ENCODE assay signal across 3 cellular contexts in the genomic region with DNA sequence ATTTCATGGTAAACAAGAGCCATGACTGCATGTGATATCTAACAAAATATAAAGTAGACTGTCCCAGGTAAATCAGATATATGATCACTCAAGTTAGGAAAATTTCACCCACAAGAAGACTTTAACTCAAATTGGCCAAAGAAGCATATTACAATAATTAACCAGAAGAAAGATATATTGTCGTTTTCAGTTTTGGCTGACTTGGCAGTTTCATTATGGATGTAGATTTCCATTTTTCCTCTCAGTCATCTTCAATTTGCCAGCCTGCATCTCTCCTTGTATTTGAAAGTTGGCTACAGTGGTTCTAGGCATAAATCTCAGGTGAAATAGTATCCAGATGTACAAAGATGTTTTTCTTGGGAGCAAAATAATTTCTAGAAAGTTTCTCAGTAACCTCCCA.
TF ChIP-seq lines count a peak whose summit lies in the region.

No MANE protein-coding gene starts in this region.

TF ChIP-seq in HepG2, 621 proteins besides CTCF, POLR2A, EP300 and RAD21 (continues in another document):
- TF ChIP-seq SMAD3 (CRISPR knock-in tag; IDR thresholded peaks at IDR 0.05), result no peak
- TF ChIP-seq SETDB1 (CRISPR knock-in tag; IDR thresholded peaks at IDR 0.05; ENCODE audit: borderline replicate concordance), result no peak
- TF ChIP-seq, protein P1, sequence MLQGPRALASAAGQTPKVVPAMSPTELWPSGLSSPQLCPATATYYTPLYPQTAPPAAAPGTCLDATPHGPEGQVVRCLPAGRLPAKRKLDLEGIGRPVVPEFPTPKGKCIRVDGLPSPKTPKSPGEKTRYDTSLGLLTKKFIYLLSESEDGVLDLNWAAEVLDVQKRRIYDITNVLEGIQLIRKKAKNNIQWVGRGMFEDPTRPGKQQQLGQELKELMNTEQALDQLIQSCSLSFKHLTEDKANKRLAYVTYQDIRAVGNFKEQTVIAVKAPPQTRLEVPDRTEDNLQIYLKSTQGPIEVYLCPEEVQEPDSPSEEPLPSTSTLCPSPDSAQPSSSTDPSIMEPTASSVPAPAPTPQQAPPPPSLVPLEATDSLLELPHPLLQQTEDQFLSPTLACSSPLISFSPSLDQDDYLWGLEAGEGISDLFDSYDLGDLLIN (CRISPR knock-in tag; IDR thresholded peaks at IDR 0.05; ENCODE audit: borderline replicate concordance), result no peak
- TF ChIP-seq NFYB (CRISPR knock-in tag; IDR thresholded peaks at IDR 0.05), result no peak
- TF ChIP-seq SMAD1 (CRISPR knock-in tag; IDR thresholded peaks at IDR 0.05; ENCODE audit: borderline replicate concordance, low read depth), result no peak
- TF ChIP-seq, protein P2, sequence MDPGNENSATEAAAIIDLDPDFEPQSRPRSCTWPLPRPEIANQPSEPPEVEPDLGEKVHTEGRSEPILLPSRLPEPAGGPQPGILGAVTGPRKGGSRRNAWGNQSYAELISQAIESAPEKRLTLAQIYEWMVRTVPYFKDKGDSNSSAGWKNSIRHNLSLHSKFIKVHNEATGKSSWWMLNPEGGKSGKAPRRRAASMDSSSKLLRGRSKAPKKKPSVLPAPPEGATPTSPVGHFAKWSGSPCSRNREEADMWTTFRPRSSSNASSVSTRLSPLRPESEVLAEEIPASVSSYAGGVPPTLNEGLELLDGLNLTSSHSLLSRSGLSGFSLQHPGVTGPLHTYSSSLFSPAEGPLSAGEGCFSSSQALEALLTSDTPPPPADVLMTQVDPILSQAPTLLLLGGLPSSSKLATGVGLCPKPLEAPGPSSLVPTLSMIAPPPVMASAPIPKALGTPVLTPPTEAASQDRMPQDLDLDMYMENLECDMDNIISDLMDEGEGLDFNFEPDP (CRISPR knock-in tag; conservative IDR thresholded peaks at IDR 0.05), result no peak
- TF ChIP-seq ZNF3 (CRISPR knock-in tag; IDR thresholded peaks at IDR 0.05), result no peak
- no peak for TF ChIP-seq SIX1 (CRISPR knock-in tag; IDR thresholded peaks at IDR 0.05; ENCODE audit: borderline replicate concordance)
- no peak for TF ChIP-seq ZNF24 (IDR thresholded peaks at IDR 0.05)
- TF ChIP-seq, protein P3, sequence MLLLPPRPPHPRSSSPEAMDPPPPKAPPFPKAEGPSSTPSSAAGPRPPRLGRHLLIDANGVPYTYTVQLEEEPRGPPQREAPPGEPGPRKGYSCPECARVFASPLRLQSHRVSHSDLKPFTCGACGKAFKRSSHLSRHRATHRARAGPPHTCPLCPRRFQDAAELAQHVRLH (CRISPR knock-in tag; IDR thresholded peaks at IDR 0.05; ENCODE audit: borderline replicate concordance, low read depth), result no peak
- TF ChIP-seq ZNF549 (CRISPR knock-in tag; IDR thresholded peaks at IDR 0.05), result no peak
- TF ChIP-seq MAFK (conservative IDR thresholded peaks at IDR 0.05 in 1 of 2, IDR thresholded peaks at IDR 0.05 in 1 of 2; ENCODE audit: low read length in 2 of 2), result peak; percentile 96 to 98
- TF ChIP-seq RFX1 (IDR thresholded peaks at IDR 0.05), result no peak
- TF ChIP-seq ZFP41 (CRISPR knock-in tag; IDR thresholded peaks at IDR 0.05; ENCODE audit: borderline replicate concordance), result no peak
- TF ChIP-seq ZNF547 (CRISPR knock-in tag; IDR thresholded peaks at IDR 0.05), result no peak
- no peak for TF ChIP-seq JUN (CRISPR knock-in tag; IDR thresholded peaks at IDR 0.05)
- TF ChIP-seq, protein P4, sequence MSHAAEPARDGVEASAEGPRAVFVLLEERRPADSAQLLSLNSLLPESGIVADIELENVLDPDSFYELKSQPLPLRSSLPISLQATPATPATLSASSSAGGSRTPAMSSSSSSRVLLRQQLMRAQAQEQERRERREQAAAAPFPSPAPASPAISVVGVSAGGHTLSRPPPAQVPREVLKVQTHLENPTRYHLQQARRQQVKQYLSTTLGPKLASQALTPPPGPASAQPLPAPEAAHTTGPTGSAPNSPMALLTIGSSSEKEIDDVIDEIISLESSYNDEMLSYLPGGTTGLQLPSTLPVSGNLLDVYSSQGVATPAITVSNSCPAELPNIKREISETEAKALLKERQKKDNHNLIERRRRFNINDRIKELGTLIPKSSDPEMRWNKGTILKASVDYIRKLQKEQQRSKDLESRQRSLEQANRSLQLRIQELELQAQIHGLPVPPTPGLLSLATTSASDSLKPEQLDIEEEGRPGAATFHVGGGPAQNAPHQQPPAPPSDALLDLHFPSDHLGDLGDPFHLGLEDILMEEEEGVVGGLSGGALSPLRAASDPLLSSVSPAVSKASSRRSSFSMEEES (CRISPR knock-in tag; IDR thresholded peaks at IDR 0.05), result no peak

TF ChIP-seq in IMR-90, 13 proteins besides CTCF, POLR2A, EP300 and RAD21:
- peak; percentile 87 for TF ChIP-seq MAFK (IDR thresholded peaks at IDR 0.05; ENCODE audit: low read depth, low read length)
- TF ChIP-seq, protein P5, sequence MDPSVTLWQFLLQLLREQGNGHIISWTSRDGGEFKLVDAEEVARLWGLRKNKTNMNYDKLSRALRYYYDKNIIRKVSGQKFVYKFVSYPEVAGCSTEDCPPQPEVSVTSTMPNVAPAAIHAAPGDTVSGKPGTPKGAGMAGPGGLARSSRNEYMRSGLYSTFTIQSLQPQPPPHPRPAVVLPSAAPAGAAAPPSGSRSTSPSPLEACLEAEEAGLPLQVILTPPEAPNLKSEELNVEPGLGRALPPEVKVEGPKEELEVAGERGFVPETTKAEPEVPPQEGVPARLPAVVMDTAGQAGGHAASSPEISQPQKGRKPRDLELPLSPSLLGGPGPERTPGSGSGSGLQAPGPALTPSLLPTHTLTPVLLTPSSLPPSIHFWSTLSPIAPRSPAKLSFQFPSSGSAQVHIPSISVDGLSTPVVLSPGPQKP (IDR thresholded peaks at IDR 0.05; ENCODE audit: borderline replicate concordance, low read depth, low read length), result no peak
TF ChIP-seq in IMR-90: peak in this region for 1.

TF ChIP-seq in K562, 482 proteins besides CTCF, POLR2A, EP300 and RAD21:
- TF ChIP-seq ZKSCAN1 (IDR thresholded peaks at IDR 0.05; ENCODE audit: low read depth, low read length), result no peak
- TF ChIP-seq SIN3A (IDR thresholded peaks at IDR 0.05; ENCODE audit: borderline replicate concordance in 2 of 2, control insufficient read depth in 1 of 2, low read depth in 2 of 2, low read length in 2 of 2), result no peak
- TF ChIP-seq, protein P6, sequence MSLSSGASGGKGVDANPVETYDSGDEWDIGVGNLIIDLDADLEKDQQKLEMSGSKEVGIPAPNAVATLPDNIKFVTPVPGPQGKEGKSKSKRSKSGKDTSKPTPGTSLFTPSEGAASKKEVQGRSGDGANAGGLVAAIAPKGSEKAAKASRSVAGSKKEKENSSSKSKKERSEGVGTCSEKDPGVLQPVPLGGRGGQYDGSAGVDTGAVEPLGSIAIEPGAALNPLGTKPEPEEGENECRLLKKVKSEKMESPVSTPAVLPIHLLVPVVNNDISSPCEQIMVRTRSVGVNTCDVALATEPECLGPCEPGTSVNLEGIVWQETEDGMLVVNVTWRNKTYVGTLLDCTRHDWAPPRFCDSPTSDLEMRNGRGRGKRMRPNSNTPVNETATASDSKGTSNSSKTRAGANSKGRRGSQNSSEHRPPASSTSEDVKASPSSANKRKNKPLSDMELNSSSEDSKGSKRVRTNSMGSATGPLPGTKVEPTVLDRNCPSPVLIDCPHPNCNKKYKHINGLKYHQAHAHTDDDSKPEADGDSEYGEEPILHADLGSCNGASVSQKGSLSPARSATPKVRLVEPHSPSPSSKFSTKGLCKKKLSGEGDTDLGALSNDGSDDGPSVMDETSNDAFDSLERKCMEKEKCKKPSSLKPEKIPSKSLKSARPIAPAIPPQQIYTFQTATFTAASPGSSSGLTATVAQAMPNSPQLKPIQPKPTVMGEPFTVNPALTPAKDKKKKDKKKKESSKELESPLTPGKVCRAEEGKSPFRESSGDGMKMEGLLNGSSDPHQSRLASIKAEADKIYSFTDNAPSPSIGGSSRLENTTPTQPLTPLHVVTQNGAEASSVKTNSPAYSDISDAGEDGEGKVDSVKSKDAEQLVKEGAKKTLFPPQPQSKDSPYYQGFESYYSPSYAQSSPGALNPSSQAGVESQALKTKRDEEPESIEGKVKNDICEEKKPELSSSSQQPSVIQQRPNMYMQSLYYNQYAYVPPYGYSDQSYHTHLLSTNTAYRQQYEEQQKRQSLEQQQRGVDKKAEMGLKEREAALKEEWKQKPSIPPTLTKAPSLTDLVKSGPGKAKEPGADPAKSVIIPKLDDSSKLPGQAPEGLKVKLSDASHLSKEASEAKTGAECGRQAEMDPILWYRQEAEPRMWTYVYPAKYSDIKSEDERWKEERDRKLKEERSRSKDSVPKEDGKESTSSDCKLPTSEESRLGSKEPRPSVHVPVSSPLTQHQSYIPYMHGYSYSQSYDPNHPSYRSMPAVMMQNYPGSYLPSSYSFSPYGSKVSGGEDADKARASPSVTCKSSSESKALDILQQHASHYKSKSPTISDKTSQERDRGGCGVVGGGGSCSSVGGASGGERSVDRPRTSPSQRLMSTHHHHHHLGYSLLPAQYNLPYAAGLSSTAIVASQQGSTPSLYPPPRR (CRISPR knock-in tag; IDR thresholded peaks at IDR 0.05; ENCODE audit: borderline replicate concordance), result no peak
- TF ChIP-seq, protein P7, sequence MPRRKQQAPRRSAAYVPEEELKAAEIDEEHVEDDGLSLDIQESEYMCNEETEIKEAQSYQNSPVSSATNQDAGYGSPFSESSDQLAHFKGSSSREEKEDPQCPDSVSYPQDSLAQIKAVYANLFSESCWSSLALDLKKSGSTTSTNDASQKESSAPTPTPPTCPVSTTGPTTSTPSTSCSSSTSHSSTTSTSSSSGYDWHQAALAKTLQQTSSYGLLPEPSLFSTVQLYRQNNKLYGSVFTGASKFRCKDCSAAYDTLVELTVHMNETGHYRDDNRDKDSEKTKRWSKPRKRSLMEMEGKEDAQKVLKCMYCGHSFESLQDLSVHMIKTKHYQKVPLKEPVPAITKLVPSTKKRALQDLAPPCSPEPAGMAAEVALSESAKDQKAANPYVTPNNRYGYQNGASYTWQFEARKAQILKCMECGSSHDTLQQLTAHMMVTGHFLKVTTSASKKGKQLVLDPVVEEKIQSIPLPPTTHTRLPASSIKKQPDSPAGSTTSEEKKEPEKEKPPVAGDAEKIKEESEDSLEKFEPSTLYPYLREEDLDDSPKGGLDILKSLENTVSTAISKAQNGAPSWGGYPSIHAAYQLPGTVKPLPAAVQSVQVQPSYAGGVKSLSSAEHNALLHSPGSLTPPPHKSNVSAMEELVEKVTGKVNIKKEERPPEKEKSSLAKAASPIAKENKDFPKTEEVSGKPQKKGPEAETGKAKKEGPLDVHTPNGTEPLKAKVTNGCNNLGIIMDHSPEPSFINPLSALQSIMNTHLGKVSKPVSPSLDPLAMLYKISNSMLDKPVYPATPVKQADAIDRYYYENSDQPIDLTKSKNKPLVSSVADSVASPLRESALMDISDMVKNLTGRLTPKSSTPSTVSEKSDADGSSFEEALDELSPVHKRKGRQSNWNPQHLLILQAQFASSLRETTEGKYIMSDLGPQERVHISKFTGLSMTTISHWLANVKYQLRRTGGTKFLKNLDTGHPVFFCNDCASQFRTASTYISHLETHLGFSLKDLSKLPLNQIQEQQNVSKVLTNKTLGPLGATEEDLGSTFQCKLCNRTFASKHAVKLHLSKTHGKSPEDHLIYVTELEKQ (CRISPR knock-in tag; IDR thresholded peaks at IDR 0.05), result no peak
- no peak for TF ChIP-seq KLF10 (CRISPR knock-in tag; IDR thresholded peaks at IDR 0.05)
- no peak for TF ChIP-seq ELF2 (CRISPR knock-in tag; IDR thresholded peaks at IDR 0.05)
- TF ChIP-seq RFX7 (CRISPR knock-in tag; IDR thresholded peaks at IDR 0.05), result no peak
- no peak for TF ChIP-seq ARID2 (IDR thresholded peaks at IDR 0.05)
- no peak for TF ChIP-seq SETDB1 (IDR thresholded peaks at IDR 0.05; ENCODE audit: low read length)
- no peak for TF ChIP-seq RNF2 (IDR thresholded peaks at IDR 0.05)
- TF ChIP-seq MAFK (IDR thresholded peaks at IDR 0.05; ENCODE audit: low read length), result peak; percentile 36; the same call in 1 of the 2 replicates
- 0 out of 2 replicates have a peak, but pooled peaks have one; percentile 10 for TF ChIP-seq MAFG (tag; conservative IDR thresholded peaks at IDR 0.05)
- TF ChIP-seq, protein P8, sequence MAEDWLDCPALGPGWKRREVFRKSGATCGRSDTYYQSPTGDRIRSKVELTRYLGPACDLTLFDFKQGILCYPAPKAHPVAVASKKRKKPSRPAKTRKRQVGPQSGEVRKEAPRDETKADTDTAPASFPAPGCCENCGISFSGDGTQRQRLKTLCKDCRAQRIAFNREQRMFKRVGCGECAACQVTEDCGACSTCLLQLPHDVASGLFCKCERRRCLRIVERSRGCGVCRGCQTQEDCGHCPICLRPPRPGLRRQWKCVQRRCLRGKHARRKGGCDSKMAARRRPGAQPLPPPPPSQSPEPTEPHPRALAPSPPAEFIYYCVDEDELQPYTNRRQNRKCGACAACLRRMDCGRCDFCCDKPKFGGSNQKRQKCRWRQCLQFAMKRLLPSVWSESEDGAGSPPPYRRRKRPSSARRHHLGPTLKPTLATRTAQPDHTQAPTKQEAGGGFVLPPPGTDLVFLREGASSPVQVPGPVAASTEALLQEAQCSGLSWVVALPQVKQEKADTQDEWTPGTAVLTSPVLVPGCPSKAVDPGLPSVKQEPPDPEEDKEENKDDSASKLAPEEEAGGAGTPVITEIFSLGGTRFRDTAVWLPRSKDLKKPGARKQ (CRISPR knock-in tag; IDR thresholded peaks at IDR 0.05), result no peak
- TF ChIP-seq DMBX1 (CRISPR knock-in tag; IDR thresholded peaks at IDR 0.05; ENCODE audit: borderline replicate concordance), result no peak
